ENCODE assay signal across 8 cellular contexts in the genomic region with DNA sequence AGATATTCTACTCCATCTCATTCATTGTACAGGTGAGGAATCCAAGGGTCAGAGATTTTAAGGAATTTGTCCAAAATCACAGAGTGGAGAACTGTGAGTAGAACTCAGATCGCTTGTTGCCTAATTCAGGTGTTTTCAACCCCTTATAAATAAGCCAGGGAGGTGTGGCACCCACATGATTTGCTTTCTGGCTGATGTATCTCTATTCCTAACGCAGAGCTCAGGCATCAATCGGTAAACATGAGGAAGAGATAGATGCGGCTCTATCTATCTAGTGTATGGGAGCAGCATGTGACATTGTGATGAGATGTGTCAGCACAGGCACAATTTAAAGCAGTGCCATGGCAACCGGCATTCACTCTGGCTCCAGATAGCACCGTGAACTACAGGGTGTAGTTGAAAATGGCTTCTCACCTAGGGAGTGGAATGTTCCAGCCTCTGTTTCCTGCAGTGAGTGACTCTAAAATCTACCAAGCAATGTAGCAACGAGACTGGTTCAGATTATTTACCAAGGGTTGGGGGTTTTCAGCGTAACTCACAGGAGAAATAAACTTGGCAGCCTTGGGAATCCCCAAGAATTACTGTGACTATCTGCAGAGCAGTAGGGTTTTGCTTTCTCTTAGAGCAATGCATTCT. TPM values are rescaled to one million over a fixed set of nuclear protein-coding genes. Genes with fewer than 3 reads are reported as not detected.
DNase-seq lines count a peak whose midpoint lies in the region; ATAC-seq and TF ChIP-seq lines count a peak whose summit lies in the region.

No MANE protein-coding gene starts in this region.

- H3K27me3 ChIP-seq in adipocyte (replicated peaks; ENCODE audit: control insufficient read depth, insufficient read depth, low read length) = no peaks in the 10 kb centered on the region

- H3K27me3 Mint-ChIP-seq in mesothelial cell of epicardium (ENCODE audit: low read depth) (no peaks in the 10 kb centered on the region), endothelial cell (ENCODE audit: unreplicated experiment) (peaks cover 2% of the 10 kb centered on the region)

- DNase-seq in AG10803 (ENCODE audit: low read depth) (peak; percentile 58), OCI-M1 (lab: John Stamatoyannopoulos, UW) (peak; percentile 33), adipocyte (ENCODE audit: low read depth) (peak; percentile 59), mesothelial cell of epicardium (ENCODE audit: low spot score in 2 of 2, unreplicated experiment in 2 of 2) (no peak), NCI-H510A treated with DMSO at 0.1 percent for 48 hours (lab: John Stamatoyannopoulos, UW) (no peak), endothelial cell (ENCODE audit: low spot score) (no peak)

- H3K9me3 ChIP-seq in adipocyte (ENCODE audit: control insufficient read depth, low read length) = no peaks in the 10 kb centered on the region

- H3K36me3 Mint-ChIP-seq in mesothelial cell of epicardium (no peaks in the 10 kb centered on the region), endothelial cell (ENCODE audit: low read depth, unreplicated experiment) (peaks cover 3% of the 10 kb centered on the region)

- H3K4me3 Mint-ChIP-seq in mesothelial cell of epicardium = no peak overlapping the region
- no peak overlapping the region for H3K4me3 Mint-ChIP-seq in endothelial cell (ENCODE audit: unreplicated experiment)

- peaks cover 24% of the 10 kb centered on the region for H3K4me1 ChIP-seq in adipocyte (ENCODE audit: control insufficient read depth, insufficient read depth, low read length)

- H3K9me3 Mint-ChIP-seq in mesothelial cell of epicardium (peaks cover 7% of the 10 kb centered on the region), endothelial cell (ENCODE audit: unreplicated experiment) (no peaks in the 10 kb centered on the region)

- H3K4me1 Mint-ChIP-seq in mesothelial cell of epicardium = peaks cover 12% of the 10 kb centered on the region
- H3K4me1 Mint-ChIP-seq in endothelial cell (ENCODE audit: unreplicated experiment) = peaks cover 4% of the 10 kb centered on the region

- ATAC-seq in GM18868 (IDR thresholded peaks at IDR 0.05; ENCODE audit: unreplicated experiment) (peak; percentile 70), HG03103 (IDR thresholded peaks at IDR 0.05; ENCODE audit: low read depth, unreplicated experiment) (peak; percentile 51)

- no peak for TF ChIP-seq CTCF in AG10803 (conservative IDR thresholded peaks at IDR 0.05; ENCODE audit: low read length)
- TF ChIP-seq CTCF in mesothelial cell of epicardium (IDR thresholded peaks at IDR 0.05; ENCODE audit: unreplicated experiment) = no peak
- TF ChIP-seq CTCF in endothelial cell (IDR thresholded peaks at IDR 0.05; ENCODE audit: unreplicated experiment) = no peak

- H3K27ac Mint-ChIP-seq in mesothelial cell of epicardium (peak overlapping the region; percentile 50), endothelial cell (ENCODE audit: unreplicated experiment) (no peak overlapping the region)

- H3K9ac ChIP-seq in adipocyte (ENCODE audit: low read length) = peak overlapping the region; percentile 25

- H3K4me3 ChIP-seq in AG10803 (ENCODE audit: low read length) (peak overlapping the region; percentile 28), adipocyte (ENCODE audit: low read length) (peak overlapping the region; percentile 45)

- no peaks in the 10 kb centered on the region for H3K36me3 ChIP-seq in adipocyte (ENCODE audit: control insufficient read depth, insufficient read depth, low read length, severe bottlenecking)

RNA-seq across cellular contexts. Expression of a gene that starts 53.4 kb away (rescaled TPM):
- total RNA-seq in mesothelial cell of epicardium = 199 TPM in 3 replicates
- 294 TPM for total RNA-seq in endothelial cell (ENCODE audit: unreplicated experiment)

Comparison
In these comparisons a context has a peak if more than half of its experiments do, and no peak if none do; other contexts are left out.
1. DNase-seq: peak in AG10803 (single experiment), OCI-M1 (single experiment) and adipocyte (single experiment); none in mesothelial cell of epicardium (0 of 2), NCI-H510A treated with DMSO at 0.1 percent for 48 hours (single experiment) and endothelial cell (single experiment).